Comparison of ENCODE assay signal across 17 cellular contexts in genomic region chr18:9536354-9537152, GRCh38.
DNase-seq lines count a peak whose midpoint lies in the region; ATAC-seq and TF ChIP-seq lines count a peak whose summit lies in the region.
"Had no signal": no experiment of that assay in that cellular context is flagged by ENCODE, and none has a peak within 500 bp of the region (broad histone marks: within the 10 kb centered on the region; RNA-seq: fewer than 3 reads in every experiment).

No MANE protein-coding gene starts in this region.

- DNase-seq in HFFc6 = peak; percentile 58
- DNase-seq in adipocyte (ENCODE audit: low read depth) = peak; percentile 30
- DNase-seq in foreskin fibroblast = peak; percentile 53 to 67
- no peak for DNase-seq in tibial artery
- DNase-seq in AG08395 (ENCODE audit: low spot score) = no peak
- DNase-seq in amniotic stem cell (lab: John Stamatoyannopoulos, UW) = no peak
- DNase-seq: activated CD8-positive, alpha-beta memory T cell treated with anti-CD3 and anti-CD28 coated beads for 24 hours; cortex of kidney; erythroblast; left lung; NCI-H1048; NCI-H774; stimulated activated CD4-positive, alpha-beta T cell treated with anti-CD3 and anti-CD28 coated beads, Interleukin-4, amount 100 ng/mL, for 4 hours; thyroid gland had no signal

- no peak for TF ChIP-seq CTCF in HFFc6 (IDR thresholded peaks at IDR 0.05)
- TF ChIP-seq CTCF in foreskin fibroblast (IDR thresholded peaks at IDR 0.05; ENCODE audit: low read depth, low read length) = no peak
- no peak for TF ChIP-seq CTCF in tibial artery (IDR thresholded peaks at IDR 0.05)

- intact Hi-C loops in tibial artery (cut with DNase I; ENCODE audit: low total_unique reads) = no loop called here

- H3K27ac ChIP-seq in tibial artery = peak overlapping the region; percentile 71 to 75
- H3K27ac ChIP-seq: C4-2B, left lung, thyroid gland had no signal

- H3K27me3 Mint-ChIP-seq in HFFc6 (ENCODE audit: insufficient read depth) = no peaks in the 10 kb centered on the region

- peaks cover 36% of the 10 kb centered on the region for H3K36me3 ChIP-seq in adipocyte (ENCODE audit: control insufficient read depth, insufficient read depth, low read length, severe bottlenecking)
- H3K36me3 ChIP-seq in tibial artery = peaks cover 18 to 82% (median 64%) of the 10 kb centered on the region in 3 donors

- peaks cover 19% of the 10 kb centered on the region for H3K4me1 ChIP-seq in adipocyte (ENCODE audit: control insufficient read depth, insufficient read depth, low read length)
- H3K4me1 ChIP-seq in tibial artery = peaks cover 0 to 21% (median 9%) of the 10 kb centered on the region in 4 donors
- H3K4me1 ChIP-seq: left lung had no signal

- H3K9me3 ChIP-seq in adipocyte (ENCODE audit: control insufficient read depth, low read length) = no peaks in the 10 kb centered on the region
- H3K9me3 ChIP-seq in tibial artery = no peaks in the 10 kb centered on the region
- H3K9me3 ChIP-seq: left lung, thyroid gland had no signal

- peak overlapping the region; percentile 62 for H3K4me3 ChIP-seq in adipocyte (ENCODE audit: low read length)
- no peak overlapping the region for H3K4me3 ChIP-seq in foreskin fibroblast (ENCODE audit: low read depth in 1 of 2, low read length in 2 of 2)
- H3K4me3 ChIP-seq in tibial artery = no peak overlapping the region
- H3K4me3 ChIP-seq: hepatocyte, left lung, thyroid gland had no signal

- H3K4me3 Mint-ChIP-seq in HFFc6 = peak overlapping the region; percentile 81

- no peaks in the 10 kb centered on the region for H3K9me3 Mint-ChIP-seq in HFFc6

- peaks cover 66% of the 10 kb centered on the region for H3K4me1 Mint-ChIP-seq in HFFc6 (ENCODE audit: low read depth)

- H3K36me3 Mint-ChIP-seq in HFFc6 (ENCODE audit: low read depth) = peaks cover 38% of the 10 kb centered on the region

- H3K9ac ChIP-seq in adipocyte (ENCODE audit: low read length) = peak overlapping the region; percentile 60

- ATAC-seq in HG02938 (IDR thresholded peaks at IDR 0.05; ENCODE audit: unreplicated experiment) = no peak

- H3K27me3 ChIP-seq in adipocyte (replicated peaks; ENCODE audit: control insufficient read depth, insufficient read depth, low read length) (no peaks in the 10 kb centered on the region), tibial artery (no peaks in the 10 kb centered on the region)
- H3K27me3 ChIP-seq: hepatocyte, left lung, thyroid gland had no signal

- peak overlapping the region; percentile 92 for H3K27ac Mint-ChIP-seq in HFFc6

Comparison
In these comparisons a context has a peak if more than half of its experiments do, and no peak if none do; other contexts are left out.
1. DNase-seq: peak in HFFc6 (single experiment), adipocyte (single experiment) and foreskin fibroblast (2 of 2); none in tibial artery (0 of 2), AG08395 (single experiment) and amniotic stem cell (single experiment).